1 cellular context compared by ENCODE assay signal in genomic region chr20:37318046-37318445, GRCh38.
TF ChIP-seq lines count a peak whose summit lies in the region.

No MANE protein-coding gene starts in this region.

TF ChIP-seq in HepG2, 621 proteins besides CTCF, POLR2A, EP300 and RAD21:
- TF ChIP-seq PHF5A (CRISPR knock-in tag; IDR thresholded peaks at IDR 0.05; ENCODE audit: low read depth, unreplicated experiment) (no peak), HNRNPL (IDR thresholded peaks at IDR 0.05; ENCODE audit: low read depth, low read length) (no peak), POLR2G (IDR thresholded peaks at IDR 0.05; ENCODE audit: low read depth, low read length) (peak; percentile 42; the same call in 1 of the 2 replicates)
